Comparison of ENCODE assay signal across 9 cellular contexts in genomic region chr22:35539487-35539886, GRCh38. TPM values are rescaled to one million over a fixed set of nuclear protein-coding genes. Genes with fewer than 3 reads are reported as not detected.
DNase-seq lines count a peak whose midpoint lies in the region; ATAC-seq and TF ChIP-seq lines count a peak whose summit lies in the region.
"Had no signal": no experiment of that assay in that cellular context is flagged by ENCODE, and none has a peak within 500 bp of the region (broad histone marks: within the 10 kb centered on the region; RNA-seq: fewer than 3 reads in every experiment).

No MANE protein-coding gene starts in this region.

- CTCF ChIA-PET in PC-3 (lab: Charles Lee), result no interaction called here

- H3K27ac ChIP-seq in PC-3 (ENCODE audit: low read length) (no peak overlapping the region), esophagus muscularis mucosa (replicated peaks in 1 of 4) (peak overlapping the region; percentile 86 to 94 (median 92)), skeletal muscle tissue (ENCODE audit: low read depth, low read length) (peak overlapping the region; percentile 87)

- BruUV-seq in PC-3 (replicated peaks; lab: Mats Ljungman, UMichigan), result no TSS peak

- no peak for TF ChIP-seq POLR2A in esophagus muscularis mucosa (IDR thresholded peaks at IDR 0.05; ENCODE audit: low read depth)

- H3K9me3 ChIP-seq in PC-3 (ENCODE audit: low read length) (no peaks in the 10 kb centered on the region), esophagus muscularis mucosa (no peaks in the 10 kb centered on the region), skeletal muscle tissue (ENCODE audit: control insufficient read depth in 3 of 3, low read length in 3 of 3) (no peaks in the 10 kb centered on the region)

- intact Hi-C loops in PC-3 (cut with micrococcal nuclease), result no loop called here
- intact Hi-C loops in esophagus muscularis mucosa (cut with DNase I), result no loop called here

- 11% methylated on average over 3 of the region's 3 CpGs for WGBS in esophagus muscularis mucosa

- no peak for TF ChIP-seq EP300 in esophagus muscularis mucosa (IDR thresholded peaks at IDR 0.05)

- H3K9ac ChIP-seq in PC-3 (ENCODE audit: low read length), result no peak overlapping the region
- H3K9ac ChIP-seq in skeletal muscle tissue (ENCODE audit: low read depth in 1 of 3, low read length in 3 of 3), result peak overlapping the region in 2 of 3 donors; percentile 29 to 86

- no peaks in the 10 kb centered on the region for H3K79me2 ChIP-seq in PC-3 (ENCODE audit: low read length)

- no peaks in the 10 kb centered on the region for H4K20me1 ChIP-seq in PC-3 (ENCODE audit: low read length)

- H3F3A ChIP-seq in PC-3 (ENCODE audit: low read length, unreplicated experiment), result no peaks in the 10 kb centered on the region

- H3K4me1 ChIP-seq in PC-3 (ENCODE audit: insufficient read depth, low read length) (no peaks in the 10 kb centered on the region; the same call in 1 of the 2 replicates), esophagus muscularis mucosa (peaks cover 19 to 78% (median 73%) of the 10 kb centered on the region in 4 donors), skeletal muscle tissue (ENCODE audit: control insufficient read depth in 3 of 3, insufficient read depth in 3 of 3, low read length in 3 of 3) (peaks cover 24 to 55% (median 43%) of the 10 kb centered on the region in 3 donors)

- POLR2A ChIA-PET in PC-3 (lab: Charles Lee; ENCODE audit: unreplicated experiment), result no interaction called here

- ATAC-seq in PC-3, result no peak
- no peak for ATAC-seq in GM21423 (IDR thresholded peaks at IDR 0.05; ENCODE audit: unreplicated experiment)
- ATAC-seq in GM21576 (IDR thresholded peaks at IDR 0.05; ENCODE audit: unreplicated experiment), result no peak

- DNase-seq in DMS53 (lab: John Stamatoyannopoulos, UW) (peak; percentile 6), DMS53 treated with DMSO at 0.1 percent for 48 hours (lab: John Stamatoyannopoulos, UW; ENCODE audit: unreplicated experiment) (no peak), PC-3 (no peak), esophagus muscularis mucosa (ENCODE audit: extremely low spot score) (no peak), EL (no peak)

- H3K27me3 ChIP-seq in PC-3 (ENCODE audit: low read length), result no peaks in the 10 kb centered on the region
- peaks cover 0 to 8% (median 5%) of the 10 kb centered on the region in 4 donors for H3K27me3 ChIP-seq in esophagus muscularis mucosa
- H3K27me3 ChIP-seq in skeletal muscle tissue (ENCODE audit: control insufficient read depth in 3 of 3, insufficient read depth in 3 of 3, low read length in 3 of 3), result peaks cover 0 to 11% (median 8%) of the 10 kb centered on the region in 3 donors

- H3K4me2 ChIP-seq in PC-3 (ENCODE audit: low read length), result peak overlapping the region; percentile 82

- H3K36me3 ChIP-seq in PC-3 (ENCODE audit: low read depth, low read length) (no peaks in the 10 kb centered on the region), esophagus muscularis mucosa (no peaks in the 10 kb centered on the region), skeletal muscle tissue (ENCODE audit: control insufficient read depth in 3 of 3, insufficient read depth in 3 of 3, low read length in 3 of 3) (peaks cover 0 to 2% (median 0%) of the 10 kb centered on the region in 3 donors)

- TF ChIP-seq CTCF in PC-3 (conservative IDR thresholded peaks at IDR 0.05; ENCODE audit: low read depth, low read length) (no peak), esophagus muscularis mucosa (IDR thresholded peaks at IDR 0.05) (no peak)

- H3K9me2 ChIP-seq in PC-3 (replicated peaks; ENCODE audit: low read length), result no peaks in the 10 kb centered on the region

- H3K4me3 ChIP-seq in PC-3 (ENCODE audit: low read length), result no peak overlapping the region
- H3K4me3 ChIP-seq in esophagus muscularis mucosa, result peak overlapping the region; percentile 77 to 81 (median 78)
- peak overlapping the region; percentile 1 to 72 (median 48) for H3K4me3 ChIP-seq in skeletal muscle tissue (ENCODE audit: low read length in 3 of 3)

- H2AFZ ChIP-seq in PC-3 (ENCODE audit: low read length), result no peak overlapping the region; the same call in 1 of the 2 replicates

RNA-seq across cellular contexts. Expression of gene RASD2, which starts 1.1 kb away (rescaled TPM):
- total RNA-seq in PC-3 (2014; rRNA removed), result 0.07 and 0.46 TPM in 2 replicates
- total RNA-seq in esophagus muscularis mucosa, result 10 to 100 TPM; 18.4 to 53.6 (median 31.7) TPM
- total RNA-seq in skeletal muscle tissue, result 1.0 TPM
- total RNA-seq: lung microvascular endothelial cell had no signal
